Comparison of ENCODE assay signal across 34 cellular contexts in the genomic region with DNA sequence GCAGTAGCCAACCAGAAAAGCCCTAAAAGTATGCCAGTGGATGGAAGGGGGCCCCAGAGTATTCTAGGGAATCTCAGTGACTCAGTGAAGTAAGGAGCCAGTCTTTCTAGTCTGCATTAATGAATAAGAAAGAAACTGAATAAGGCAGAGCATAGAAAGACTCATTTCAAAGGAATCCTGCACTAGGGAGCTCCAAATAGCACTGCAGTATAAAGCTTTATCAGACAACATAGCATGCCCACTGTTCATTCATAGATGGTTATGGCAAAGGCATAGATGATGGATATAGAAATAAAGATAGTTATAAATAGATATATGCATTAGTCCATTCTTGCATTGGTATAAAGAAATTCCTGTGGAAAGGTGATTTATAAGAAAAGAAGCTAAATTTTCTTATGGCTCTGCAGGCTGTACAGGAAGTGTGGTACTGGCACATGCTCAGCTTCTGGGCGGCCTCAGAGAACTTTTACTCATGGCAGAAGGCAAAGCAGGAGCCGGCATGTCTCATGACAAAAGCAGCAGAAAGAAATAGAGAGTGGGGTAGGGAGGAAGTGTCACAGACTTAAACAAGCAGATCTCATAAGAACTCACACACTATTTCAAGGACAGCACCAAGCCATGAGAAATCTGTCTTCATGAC.
"Had no signal": no experiment of that assay in that cellular context is flagged by ENCODE, and none has a peak within 500 bp of the region (broad histone marks: within the 10 kb centered on the region; RNA-seq: fewer than 3 reads in every experiment).

No MANE protein-coding gene starts in this region.

- H3K4me1 ChIP-seq: adrenal gland, breast epithelium, gastrocnemius medialis, heart right ventricle had no signal

- H3K4me2 ChIP-seq: hepatocyte had no signal

- H3K4me3 ChIP-seq: adrenal gland, breast epithelium, coronary artery, dorsolateral prefrontal cortex, gastrocnemius medialis, heart right ventricle, hepatocyte had no signal

- H3K36me3 ChIP-seq: adrenal gland, breast epithelium, gastrocnemius medialis, heart right ventricle had no signal

- H3K27me3 Mint-ChIP-seq: activated CD4-positive, alpha-beta memory T cell treated with anti-CD3 and anti-CD28 coated beads for 36 hours; activated CD4-positive, alpha-beta T cell treated with anti-CD3 and anti-CD28 coated beads for 36 hours; activated CD4-positive, alpha-beta T cell treated with anti-CD3 and anti-CD28 coated beads, Interleukin-2, amount 10 ng/mL, durations not matched to agents 24 days and 14 days; activated CD8-positive, alpha-beta memory T cell treated with anti-CD3 and anti-CD28 coated beads, Interleukin-2, amount 10 ng/mL, durations not matched to agents 7 days and 5 days; activated naive CD8-positive, alpha-beta T cell; activated naive CD8-positive, alpha-beta T cell treated with anti-CD3 and anti-CD28 coated beads, Interleukin-2, amount 50 U/mL, for 24 hours; activated T-cell treated with anti-CD3 and anti-CD28 coated beads, Interleukin-2, amount 50 U/mL, for 24 hours; brain; central memory CD8-positive, alpha-beta T cell; dendritic cell treated with granulocyte-macrophage colony-stimulating factor and Interleukin-4, amounts not matched to agents 40 ng/mL and 50 ng/mL, for 4 days; effector memory CD8-positive, alpha-beta T cell; T-cell had no signal

- H3K4me3 Mint-ChIP-seq: activated CD4-positive, alpha-beta memory T cell treated with anti-CD3 and anti-CD28 coated beads for 36 hours; activated CD4-positive, alpha-beta T cell treated with anti-CD3 and anti-CD28 coated beads for 36 hours; activated CD4-positive, alpha-beta T cell treated with anti-CD3 and anti-CD28 coated beads, Interleukin-2, amount 10 ng/mL, durations not matched to agents 24 days and 14 days; activated CD8-positive, alpha-beta memory T cell treated with anti-CD3 and anti-CD28 coated beads, Interleukin-2, amount 10 ng/mL, durations not matched to agents 7 days and 5 days; activated CD8-positive, alpha-beta T cell treated with anti-CD3 and anti-CD28 coated beads, Interleukin-2, amount 10 ng/mL, durations not matched to agents 7 days and 5 days; activated naive CD8-positive, alpha-beta T cell; activated naive CD8-positive, alpha-beta T cell treated with anti-CD3 and anti-CD28 coated beads, Interleukin-2, amount 50 U/mL, for 24 hours; activated T-cell treated with anti-CD3 and anti-CD28 coated beads, Interleukin-2, amount 50 U/mL, for 24 hours; activated T-cell treated with anti-CD3 and anti-CD28 coated beads, Interleukin-2, amount 50 U/mL, for 72 hours; brain; central memory CD8-positive, alpha-beta T cell; dendritic cell treated with granulocyte-macrophage colony-stimulating factor and Interleukin-4, amounts not matched to agents 40 ng/mL and 50 ng/mL, for 4 days; effector memory CD8-positive, alpha-beta T cell; T-cell; T-helper 1 cell treated with Interleukin-12 subunit alpha and Interleukin-12 subunit beta and Interleukin-4 antibody, amounts not matched to agents 30 μg/mL and 1 μg/mL, for 36 hours had no signal

- H2AFZ ChIP-seq: hepatocyte had no signal

- H3K79me2 ChIP-seq: hepatocyte had no signal

- H3K4me1 Mint-ChIP-seq: activated CD4-positive, alpha-beta T cell treated with anti-CD3 and anti-CD28 coated beads for 36 hours; activated CD4-positive, alpha-beta T cell treated with anti-CD3 and anti-CD28 coated beads, Interleukin-2, amount 10 ng/mL, durations not matched to agents 24 days and 14 days; activated CD8-positive, alpha-beta memory T cell treated with anti-CD3 and anti-CD28 coated beads, Interleukin-2, amount 10 ng/mL, durations not matched to agents 7 days and 5 days; activated naive CD8-positive, alpha-beta T cell treated with anti-CD3 and anti-CD28 coated beads, Interleukin-2, amount 50 U/mL, for 24 hours; brain; central memory CD8-positive, alpha-beta T cell; T-cell had no signal

- H3K27me3 ChIP-seq: adrenal gland, breast epithelium, dorsolateral prefrontal cortex, gastrocnemius medialis, heart right ventricle, hepatocyte had no signal

- H3K27ac Mint-ChIP-seq: activated CD4-positive, alpha-beta memory T cell treated with anti-CD3 and anti-CD28 coated beads for 36 hours; activated CD4-positive, alpha-beta T cell treated with anti-CD3 and anti-CD28 coated beads for 36 hours; activated CD4-positive, alpha-beta T cell treated with anti-CD3 and anti-CD28 coated beads, Interleukin-2, amount 10 ng/mL, durations not matched to agents 24 days and 14 days; activated CD8-positive, alpha-beta memory T cell treated with anti-CD3 and anti-CD28 coated beads, Interleukin-2, amount 10 ng/mL, durations not matched to agents 7 days and 5 days; activated CD8-positive, alpha-beta T cell treated with anti-CD3 and anti-CD28 coated beads, Interleukin-2, amount 10 ng/mL, durations not matched to agents 7 days and 5 days; activated naive CD8-positive, alpha-beta T cell; activated naive CD8-positive, alpha-beta T cell treated with anti-CD3 and anti-CD28 coated beads, Interleukin-2, amount 50 U/mL, for 24 hours; activated T-cell treated with anti-CD3 and anti-CD28 coated beads, Interleukin-2, amount 50 U/mL, for 24 hours; activated T-cell treated with anti-CD3 and anti-CD28 coated beads, Interleukin-2, amount 50 U/mL, for 72 hours; brain; dendritic cell treated with granulocyte-macrophage colony-stimulating factor and Interleukin-4, amounts not matched to agents 40 ng/mL and 50 ng/mL, for 4 days; effector memory CD8-positive, alpha-beta T cell; T-cell; T-helper 1 cell treated with Interleukin-12 subunit alpha and Interleukin-12 subunit beta and Interleukin-4 antibody, amounts not matched to agents 30 μg/mL and 1 μg/mL, for 36 hours had no signal

- DNase-seq: activated CD4-positive, alpha-beta memory T cell treated with anti-CD3 and anti-CD28 coated beads for 36 hours; activated CD4-positive, alpha-beta T cell treated with anti-CD3 and anti-CD28 coated beads for 36 hours; activated CD4-positive, alpha-beta T cell treated with anti-CD3 and anti-CD28 coated beads, Interleukin-2, amount 10 ng/mL, durations not matched to agents 24 days and 14 days; activated CD4-positive, CD25-positive, alpha-beta regulatory T cell; activated CD4-positive, CD25-positive, alpha-beta regulatory T cell treated with anti-CD3 and anti-CD28 coated beads, Interleukin-2, amount 50 U/mL, for 72 hours; activated CD8-positive, alpha-beta memory T cell treated with anti-CD3 and anti-CD28 coated beads, Interleukin-2, amount 10 ng/mL, durations not matched to agents 7 days and 5 days; activated CD8-positive, alpha-beta memory T cell treated with anti-CD3 and anti-CD28 coated beads, Interleukin-2, amount 50 U/mL, for 48 hours; activated CD8-positive, alpha-beta T cell treated with anti-CD3 and anti-CD28 coated beads, Interleukin-2, amount 10 ng/mL, durations not matched to agents 7 days and 5 days; activated gamma-delta T cell; activated naive CD4-positive, alpha-beta T cell; activated naive CD4-positive, alpha-beta T cell treated with anti-CD3 and anti-CD28 coated beads, Interleukin-2, amount 50 U/mL, for 16 hours; activated naive CD8-positive, alpha-beta T cell treated with anti-CD3 and anti-CD28 coated beads, Interleukin-2, amount 50 U/mL, for 24 hours; activated T-cell treated with anti-CD3 and anti-CD28 coated beads for 4 hours; activated T-cell treated with anti-CD3 and anti-CD28 coated beads, Interleukin-2, amount 50 U/mL, for 24 hours; activated T-cell treated with anti-CD3 and anti-CD28 coated beads, Interleukin-2, amount 50 U/mL, for 72 hours; adrenal gland; amygdala; aorta; dorsolateral prefrontal cortex; effector CD4-positive, alpha-beta T cell; effector memory CD8-positive, alpha-beta T cell; foreskin fibroblast; gastrocnemius medialis; heart right ventricle; T-cell; T-helper 9 cell had no signal

- H3K9me3 Mint-ChIP-seq: activated CD4-positive, alpha-beta memory T cell treated with anti-CD3 and anti-CD28 coated beads for 36 hours; activated CD4-positive, alpha-beta T cell treated with anti-CD3 and anti-CD28 coated beads, Interleukin-2, amount 10 ng/mL, durations not matched to agents 24 days and 14 days; activated naive CD8-positive, alpha-beta T cell treated with anti-CD3 and anti-CD28 coated beads, Interleukin-2, amount 50 U/mL, for 24 hours; activated T-cell treated with anti-CD3 and anti-CD28 coated beads, Interleukin-2, amount 50 U/mL, for 24 hours; activated T-cell treated with anti-CD3 and anti-CD28 coated beads, Interleukin-2, amount 50 U/mL, for 72 hours; brain; dendritic cell treated with granulocyte-macrophage colony-stimulating factor and Interleukin-4, amounts not matched to agents 40 ng/mL and 50 ng/mL, for 4 days; T-helper 1 cell treated with Interleukin-12 subunit alpha and Interleukin-12 subunit beta and Interleukin-4 antibody, amounts not matched to agents 30 μg/mL and 1 μg/mL, for 36 hours had no signal

- H3K36me3 Mint-ChIP-seq: activated CD4-positive, alpha-beta memory T cell treated with anti-CD3 and anti-CD28 coated beads for 36 hours; activated CD8-positive, alpha-beta memory T cell treated with anti-CD3 and anti-CD28 coated beads, Interleukin-2, amount 10 ng/mL, durations not matched to agents 7 days and 5 days; activated naive CD8-positive, alpha-beta T cell; brain; T-cell had no signal

- H3K9me3 ChIP-seq: adrenal gland, breast epithelium, gastrocnemius medialis, heart right ventricle had no signal

- H3K27ac ChIP-seq: adrenal gland, breast epithelium, coronary artery, dorsolateral prefrontal cortex, gastrocnemius medialis, heart right ventricle, hepatocyte had no signal
